Comparison of ENCODE assay signal across 25 cellular contexts in genomic region chr2:122138561-122138960, GRCh38.
"Had no signal": no experiment of that assay in that cellular context is flagged by ENCODE, and none has a peak within 500 bp of the region (broad histone marks: within the 10 kb centered on the region; RNA-seq: fewer than 3 reads in every experiment).

No MANE protein-coding gene starts in this region.

- H3K4me1 ChIP-seq: left lung, parathyroid adenoma, prostate gland, right atrium auricular region, thyroid gland, vagina had no signal

- H3K4me3 ChIP-seq: left lung, mucosa of descending colon, prostate gland, right atrium auricular region, smooth muscle cell, thyroid gland, vagina had no signal

- H3K27me3 ChIP-seq: left lung, right atrium auricular region, thyroid gland, vagina had no signal

- H2AFZ ChIP-seq: parathyroid adenoma had no signal

- H3K9ac ChIP-seq: parathyroid adenoma had no signal

- H3K9me3 Mint-ChIP-seq: natural killer cell treated with Interleukin-12 subunit alpha and Interleukin-12 subunit beta and Interleukin-15 and Interleukin-18, amount 100 ng/mL, for 72 hours; stimulated activated naive CD8-positive, alpha-beta T cell treated with anti-CD3 and anti-CD28 coated beads, Interleukin-15, amount 100 ng/mL, for 72 hours had no signal

- H3K9me3 ChIP-seq: left lung, mucosa of descending colon, prostate gland, right atrium auricular region, thyroid gland, vagina had no signal

- H3K36me3 Mint-ChIP-seq: mesothelial cell of epicardium; naive B cell; natural killer cell treated with Interleukin-12 subunit alpha and Interleukin-12 subunit beta and Interleukin-15 and Interleukin-18, amount 100 ng/mL, for 72 hours had no signal

- H3K4me3 Mint-ChIP-seq: effector memory CD8-positive, alpha-beta T cell; mesothelial cell of epicardium; naive B cell; natural killer cell treated with Interleukin-12 subunit alpha and Interleukin-12 subunit beta and Interleukin-15 and Interleukin-18, amount 100 ng/mL, for 72 hours; neural crest cell; stimulated activated naive CD8-positive, alpha-beta T cell treated with anti-CD3 and anti-CD28 coated beads, Interleukin-15, amount 100 ng/mL, for 72 hours had no signal

- H3K4me2 ChIP-seq: smooth muscle cell had no signal

- H3K79me2 ChIP-seq: parathyroid adenoma had no signal

- ATAC-seq: effector memory CD8-positive, alpha-beta T cell; left lung; mucosa of descending colon; sciatic nerve; stimulated activated naive CD8-positive, alpha-beta T cell treated with anti-CD3 and anti-CD28 coated beads, Interleukin-15, amount 100 ng/mL, for 72 hours had no signal

- H3K27me3 Mint-ChIP-seq: natural killer cell treated with Interleukin-12 subunit alpha and Interleukin-12 subunit beta and Interleukin-15 and Interleukin-18, amount 100 ng/mL, for 72 hours had no signal

- H3K36me3 ChIP-seq: left lung, prostate gland, right atrium auricular region, thyroid gland, vagina had no signal

- H3K4me1 Mint-ChIP-seq: stimulated activated naive CD8-positive, alpha-beta T cell treated with anti-CD3 and anti-CD28 coated beads, Interleukin-15, amount 100 ng/mL, for 72 hours had no signal

- H3K27ac ChIP-seq: left lung, parathyroid adenoma, prostate gland, right atrium auricular region, thyroid gland, vagina had no signal

- H3K27ac Mint-ChIP-seq: effector memory CD8-positive, alpha-beta T cell; mesothelial cell of epicardium; naive B cell; natural killer cell treated with Interleukin-12 subunit alpha and Interleukin-12 subunit beta and Interleukin-15 and Interleukin-18, amount 100 ng/mL, for 72 hours; stimulated activated naive CD8-positive, alpha-beta T cell treated with anti-CD3 and anti-CD28 coated beads, Interleukin-15, amount 100 ng/mL, for 72 hours had no signal

- DNase-seq: cortex of kidney; effector memory CD8-positive, alpha-beta T cell; hypothalamus; kidney; left lung; mesenchymal stem cell; mucosa of descending colon; naive B cell; stimulated activated CD4-positive, alpha-beta T cell treated with anti-CD3 and anti-CD28 coated beads, Interleukin-12 subunit alpha, Interleukin-12 subunit beta, amount 100 ng/mL, for 4 hours; stimulated activated CD4-positive, alpha-beta T cell treated with anti-CD3 and anti-CD28 coated beads, Interleukin-1b, Interleukin-23, amount 100 ng/mL, for 48 hours; stimulated activated CD4-positive, alpha-beta T cell treated with anti-CD3 and anti-CD28 coated beads, Interleukin-4, amount 100 ng/mL, for 1 hour; stimulated activated CD8-positive, alpha-beta memory T cell treated with anti-CD3 and anti-CD28 coated beads, Interleukin-4, amount 100 ng/mL, for 48 hours; stimulated activated naive CD4-positive, alpha-beta T cell; stimulated activated naive CD8-positive, alpha-beta T cell treated with anti-CD3 and anti-CD28 coated beads, Interleukin-15, amount 100 ng/mL, for 72 hours; thyroid gland; trophoblast cell had no signal
